In the genomic region with DNA sequence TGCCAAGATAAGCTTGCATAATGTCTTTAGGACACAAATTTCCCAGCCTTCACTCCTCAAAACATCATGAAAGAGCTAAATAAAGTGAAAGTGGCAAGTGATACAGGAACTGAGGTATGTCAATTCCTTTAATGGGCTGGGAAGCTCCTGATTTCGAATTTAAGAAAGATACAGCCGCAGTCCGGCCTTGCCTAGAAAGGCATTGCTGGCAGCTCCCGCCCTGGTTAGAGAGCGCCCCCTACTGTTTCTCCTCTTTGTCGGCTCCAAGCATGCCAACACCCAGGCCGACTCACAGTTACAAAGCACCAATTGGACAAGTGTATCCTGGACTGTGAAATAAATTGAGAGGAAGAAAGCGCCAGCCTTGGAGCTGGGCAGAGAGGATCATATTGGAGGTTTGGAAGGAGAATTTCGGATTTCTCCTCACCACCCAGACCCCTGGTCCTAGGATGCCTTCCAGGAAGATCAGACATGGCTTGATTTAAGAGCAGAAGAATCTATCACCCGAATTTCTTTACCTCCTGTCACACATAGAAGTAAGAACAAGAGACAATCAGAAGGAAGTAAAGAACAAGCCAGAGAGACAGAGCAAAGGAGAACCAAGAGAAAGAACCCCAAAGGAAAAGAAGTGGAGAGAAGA, we compare ENCODE assay signal across 8 cellular contexts.
DNase-seq lines count a peak whose midpoint lies in the region; ATAC-seq, FAIRE-seq and TF ChIP-seq lines count a peak whose summit lies in the region.

No MANE protein-coding gene starts in this region.

- POLR2A ChIA-PET in HepG2 (lab: Yijun Ruan, JAX), result no interaction called here

- in situ Hi-C loops in HepG2 (cut with HindIII; ENCODE audit: extremely low pct_ligation_motif_present, low pct_unique_long_range_greater_than_20kb), result loop anchor here (5.0 to 10.0 kb wide), 2 partner anchors 553 to 641 kb away; a partner anchor contains a TSS

- no peak for TF ChIP-seq POLR2A in HepG2 (IDR thresholded peaks at IDR 0.05; ENCODE audit: insufficient read depth in 1 of 2, low read depth in 2 of 2, low read length in 2 of 2)

- ATAC-seq in GM19324 (IDR thresholded peaks at IDR 0.05; ENCODE audit: low FRiP score, unreplicated experiment), result peak; percentile 68
- peak; percentile 81 for ATAC-seq in HG03439 (IDR thresholded peaks at IDR 0.05; ENCODE audit: unreplicated experiment)
- peak; percentile 99 for ATAC-seq in HepG2

- FAIRE-seq in HepG2 (lab: Jason Lieb, UNC), result no peak

- peaks cover 12% of the 10 kb centered on the region; the same call in 1 of the 2 replicates for H3K4me1 ChIP-seq in BLaER1
- H3K4me1 ChIP-seq in colonic mucosa, result no peaks in the 10 kb centered on the region
- H3K4me1 ChIP-seq in HepG2 (ENCODE audit: insufficient read depth, low read length), result no peaks in the 10 kb centered on the region

- TF ChIP-seq CTCF in colonic mucosa (IDR thresholded peaks at IDR 0.05), result peak; percentile 92
- peak; percentile 89 for TF ChIP-seq CTCF in HepG2 (CRISPR knock-in tag; IDR thresholded peaks at IDR 0.05)

- TF ChIP-seq EP300 in HepG2 (IDR thresholded peaks at IDR 0.05; ENCODE audit: low read depth in 2 of 2, low read length in 2 of 2), result no peak
- TF ChIP-seq EP300 in HepG2 (CRISPR knock-in tag; IDR thresholded peaks at IDR 0.05; ENCODE audit: borderline replicate concordance), result no peak

- intact Hi-C loops in colonic mucosa (cut with DNase I) (loop anchor here (2.0 to 5.0 kb wide), 2 partner anchors 57 to 553 kb away; no protein-coding TSS in a partner anchor), HepG2 (cut with micrococcal nuclease; ENCODE audit: unreplicated experiment) (loop anchor here (1.0 to 2.0 kb wide), 3 partner anchors 554 to 721 kb away; no protein-coding TSS in a partner anchor)

- H2AFZ ChIP-seq in HepG2 (ENCODE audit: low read length), result no peak overlapping the region

- CTCF ChIA-PET in HepG2 (lab: Yijun Ruan, JAX; ENCODE audit: low intra/inter-chr PET ratio, low total read pairs), result interaction anchor here (0.9 to 3.1 kb wide), 4 partner anchors 551 to 636 kb away, joined by 3 to 35 read pairs (median 7); no protein-coding TSS in a partner anchor

- no peaks in the 10 kb centered on the region for H3K27me3 ChIP-seq in BLaER1
- no peaks in the 10 kb centered on the region for H3K27me3 ChIP-seq in colonic mucosa
- H3K27me3 ChIP-seq in HepG2 (ENCODE audit: control insufficient read depth in 1 of 2, insufficient read depth in 2 of 2, low read length in 2 of 2), result peaks cover 3 to 11% of the 10 kb centered on the region in 2 experiments; a peak in 3 of 5 replicates

- no TSS peak for BruUV-seq in HepG2 (replicated peaks; lab: Mats Ljungman, UMichigan)

- WGBS in HepG2 (ENCODE audit: low lambda C conversion rate), result 0% methylated on average over 10 of the region's 10 CpGs

- H3K36me3 ChIP-seq in BLaER1 (no peaks in the 10 kb centered on the region), colonic mucosa (no peaks in the 10 kb centered on the region), HepG2 (replicated peaks in 1 of 2; ENCODE audit: control insufficient read depth in 1 of 2, insufficient read depth in 2 of 2, low read length in 2 of 2) (no peaks in the 10 kb centered on the region)

- H4K20me1 ChIP-seq in BLaER1 (no peaks in the 10 kb centered on the region), HepG2 (ENCODE audit: insufficient read depth, low read length) (no peaks in the 10 kb centered on the region)

- H3K9me3 ChIP-seq in BLaER1, result no peaks in the 10 kb centered on the region
- no peaks in the 10 kb centered on the region for H3K9me3 ChIP-seq in colonic mucosa
- H3K9me3 ChIP-seq in HepG2 (ENCODE audit: low read length), result no peaks in the 10 kb centered on the region

- DNase-seq in NCI-H510A (lab: John Stamatoyannopoulos, UW) (peak; percentile 42), colonic mucosa (peak; percentile 91), HepG2 (ENCODE audit: low spot score) (peak; percentile 55)
- DNase-seq in activated CD4-positive, alpha-beta T cell treated with anti-CD3 and anti-CD28 coated beads for 4 hours, result peak; percentile 86 to 92
- DNase-seq in stimulated activated CD4-positive, alpha-beta T cell treated with anti-CD3 and anti-CD28 coated beads, Interleukin-4, amount 100 ng/mL, for 24 hours, result peak; percentile 90

- no peak overlapping the region for H3K4me3 ChIP-seq in BLaER1
- no peak overlapping the region for H3K4me3 ChIP-seq in colonic mucosa
- H3K4me3 ChIP-seq in HepG2 (replicated peaks in 1 of 3; ENCODE audit: insufficient read depth in 1 of 3, low read depth in 2 of 3, low read length in 3 of 3), result no peak overlapping the region

- H3K4me2 ChIP-seq in BLaER1 (peak overlapping the region; percentile 35), HepG2 (ENCODE audit: low read depth, low read length) (no peak overlapping the region)

- H3K27ac ChIP-seq in BLaER1, result no peak overlapping the region
- no peak overlapping the region for H3K27ac ChIP-seq in colonic mucosa
- H3K27ac ChIP-seq in HepG2 (ENCODE audit: extremely low read length, insufficient read depth, low read length), result no peak overlapping the region

- no peaks in the 10 kb centered on the region for H3K79me2 ChIP-seq in HepG2 (ENCODE audit: insufficient read depth, low read length)

- TF ChIP-seq RAD21 in HepG2 (CRISPR knock-in tag; IDR thresholded peaks at IDR 0.05), result peak; percentile 81

- H3K9ac ChIP-seq in BLaER1 (no peak overlapping the region), colonic mucosa (ENCODE audit: low read depth in 2 of 2, low read length in 2 of 2) (no peak overlapping the region), HepG2 (ENCODE audit: insufficient read depth, low read depth, low read length) (no peak overlapping the region)

TF ChIP-seq in HepG2, 621 proteins besides CTCF, POLR2A, EP300 and RAD21:
- TF ChIP-seq FOSL2 (CRISPR knock-in tag; IDR thresholded peaks at IDR 0.05), result 0 out of 2 replicates have a peak, but pooled peaks have one; percentile 9
- no peak for TF ChIP-seq ZNF841 (CRISPR knock-in tag; IDR thresholded peaks at IDR 0.05; ENCODE audit: borderline replicate concordance)
- TF ChIP-seq KDM5A (IDR thresholded peaks at IDR 0.05; ENCODE audit: borderline replicate concordance, low read length), result no peak
- peak; percentile 34; the same call in 1 of the 2 replicates for TF ChIP-seq ZNF605 (CRISPR knock-in tag; IDR thresholded peaks at IDR 0.05)
- peak; percentile 49 for TF ChIP-seq XRCC5 (optimal IDR thresholded peaks at IDR 0.05; ENCODE audit: low read length)
- TF ChIP-seq SMC3 (IDR thresholded peaks at IDR 0.05; ENCODE audit: low read length), result peak; percentile 86
- TF ChIP-seq KDM2A (CRISPR knock-in tag; IDR thresholded peaks at IDR 0.05; ENCODE audit: borderline replicate concordance, low read depth), result 0 out of 2 replicates have a peak, but pooled peaks have one; percentile 45
- TF ChIP-seq, protein P1, sequence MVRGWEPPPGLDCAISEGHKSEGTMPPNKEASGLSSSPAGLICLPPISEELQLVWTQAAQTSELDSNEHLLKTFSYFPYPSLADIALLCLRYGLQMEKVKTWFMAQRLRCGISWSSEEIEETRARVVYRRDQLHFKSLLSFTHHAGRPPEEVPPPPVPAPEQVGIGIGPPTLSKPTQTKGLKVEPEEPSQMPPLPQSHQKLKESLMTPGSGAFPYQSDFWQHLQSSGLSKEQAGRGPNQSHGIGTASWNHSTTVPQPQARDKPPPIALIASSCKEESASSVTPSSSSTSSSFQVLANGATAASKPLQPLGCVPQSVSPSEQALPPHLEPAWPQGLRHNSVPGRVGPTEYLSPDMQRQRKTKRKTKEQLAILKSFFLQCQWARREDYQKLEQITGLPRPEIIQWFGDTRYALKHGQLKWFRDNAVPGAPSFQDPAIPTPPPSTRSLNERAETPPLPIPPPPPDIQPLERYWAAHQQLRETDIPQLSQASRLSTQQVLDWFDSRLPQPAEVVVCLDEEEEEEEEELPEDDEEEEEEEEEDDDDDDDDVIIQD (CRISPR knock-in tag; IDR thresholded peaks at IDR 0.05; ENCODE audit: low read depth), result no peak
- 0 out of 2 replicates have a peak, but pooled peaks have one; percentile 16 for TF ChIP-seq BCL6 (CRISPR knock-in tag; IDR thresholded peaks at IDR 0.05)
- no peak for TF ChIP-seq GATAD1 (CRISPR knock-in tag; IDR thresholded peaks at IDR 0.05)
- no peak for TF ChIP-seq ZBTB1 (CRISPR knock-in tag; IDR thresholded peaks at IDR 0.05; ENCODE audit: borderline replicate concordance)
- no peak for TF ChIP-seq ZNF329 (CRISPR knock-in tag; IDR thresholded peaks at IDR 0.05; ENCODE audit: low read depth)
- TF ChIP-seq, protein P2, sequence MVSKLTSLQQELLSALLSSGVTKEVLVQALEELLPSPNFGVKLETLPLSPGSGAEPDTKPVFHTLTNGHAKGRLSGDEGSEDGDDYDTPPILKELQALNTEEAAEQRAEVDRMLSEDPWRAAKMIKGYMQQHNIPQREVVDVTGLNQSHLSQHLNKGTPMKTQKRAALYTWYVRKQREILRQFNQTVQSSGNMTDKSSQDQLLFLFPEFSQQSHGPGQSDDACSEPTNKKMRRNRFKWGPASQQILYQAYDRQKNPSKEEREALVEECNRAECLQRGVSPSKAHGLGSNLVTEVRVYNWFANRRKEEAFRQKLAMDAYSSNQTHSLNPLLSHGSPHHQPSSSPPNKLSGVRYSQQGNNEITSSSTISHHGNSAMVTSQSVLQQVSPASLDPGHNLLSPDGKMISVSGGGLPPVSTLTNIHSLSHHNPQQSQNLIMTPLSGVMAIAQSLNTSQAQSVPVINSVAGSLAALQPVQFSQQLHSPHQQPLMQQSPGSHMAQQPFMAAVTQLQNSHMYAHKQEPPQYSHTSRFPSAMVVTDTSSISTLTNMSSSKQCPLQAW (CRISPR knock-in tag; IDR thresholded peaks at IDR 0.05), result peak; percentile 42; the same call in 1 of the 2 replicates
- TF ChIP-seq NFYC (CRISPR knock-in tag; IDR thresholded peaks at IDR 0.05), result 0 out of 2 replicates have a peak, but pooled peaks have one; percentile 8
- TF ChIP-seq STAG1 (CRISPR knock-in tag; IDR thresholded peaks at IDR 0.05), result peak; percentile 92
